ENCODE assay signal across 26 cellular contexts in the genomic region with DNA sequence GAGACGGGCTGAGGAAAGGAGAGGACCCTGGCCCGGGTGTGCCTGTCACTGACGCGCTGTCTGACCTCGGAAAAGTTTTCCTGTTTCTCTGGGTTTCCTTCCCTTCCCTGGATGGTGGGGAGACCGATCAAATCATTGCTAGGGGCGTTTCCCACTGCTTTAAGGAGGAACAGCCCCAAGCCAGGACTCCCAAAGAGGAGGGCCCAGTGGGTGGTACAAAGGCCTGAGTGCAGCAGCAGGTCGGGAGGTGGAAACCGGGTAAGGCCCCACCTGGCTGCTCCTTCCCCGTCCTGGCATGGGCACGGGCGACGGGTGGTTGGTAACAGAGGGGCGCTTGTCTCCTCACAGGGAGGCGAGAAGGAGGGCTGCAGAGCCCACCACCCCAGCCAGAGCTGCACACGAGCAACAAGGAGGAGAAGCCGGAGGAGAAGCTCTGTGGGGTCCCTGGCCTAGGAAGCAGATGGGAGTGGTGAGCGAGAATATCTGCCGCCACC. TPM values are rescaled to one million over a fixed set of nuclear protein-coding genes. Genes with fewer than 3 reads are reported as not detected.
A peak's percentile ranks its signal among the peaks of the same experiment; 100 is the strongest.
DNase-seq lines count a peak whose midpoint lies in the region; ATAC-seq and TF ChIP-seq lines count a peak whose summit lies in the region.
"Had no signal": no experiment of that assay in that cellular context is flagged by ENCODE, and none has a peak within 500 bp of the region (broad histone marks: within the 10 kb centered on the region; RNA-seq: fewer than 3 reads in every experiment).

No MANE protein-coding gene starts in this region.

- H2AFZ ChIP-seq in neuronal stem cell (ENCODE audit: low read length) (peak overlapping the region; percentile 81), PC-3 (ENCODE audit: low read length) (no peak overlapping the region)

- WGBS in neuronal stem cell (ENCODE audit: extremely low coverage in 2 of 2, insufficient read length in 2 of 2, insufficient replicate concordance in 1 of 2), 2 donors = no CpG with 5 or more reads among the region's 19 CpGs
- WGBS in transverse colon (ENCODE audit: low coverage in 1 of 2), 2 donors = 84% methylated on average over 19 of the region's 19 CpGs; no CpG with 5 or more reads in 1 of the 2 donors

- intact Hi-C loops in left ventricle myocardium inferior (cut with micrococcal nuclease) = no loop called here
- intact Hi-C loops in tibial artery (cut with DNase I; ENCODE audit: low total_unique reads) = no loop called here
- intact Hi-C loops in transverse colon (cut with DNase I; ENCODE audit: low total_unique reads) = no loop called here
- intact Hi-C loops in PC-3 (cut with micrococcal nuclease) = no loop called here

- no peaks in the 10 kb centered on the region for H3K9me3 ChIP-seq in left ventricle myocardium inferior (replicated peaks)
- peaks cover 2% of the 10 kb centered on the region in 2 donors for H3K9me3 ChIP-seq in neuronal stem cell (replicated peaks in 1 of 2; ENCODE audit: control insufficient read depth in 2 of 2, insufficient read depth in 1 of 2, low read depth in 1 of 2, low read length in 2 of 2)
- H3K9me3 ChIP-seq in tibial artery = no peaks in the 10 kb centered on the region
- no peaks in the 10 kb centered on the region for H3K9me3 ChIP-seq in transverse colon
- no peaks in the 10 kb centered on the region for H3K9me3 ChIP-seq in PC-3 (ENCODE audit: low read length)
- H3K9me3 ChIP-seq: thoracic aorta had no signal

- H3K27me3 ChIP-seq in left ventricle myocardium inferior (ENCODE audit: low read depth) (no peaks in the 10 kb centered on the region), neuronal stem cell (ENCODE audit: control insufficient read depth in 3 of 3, insufficient read depth in 3 of 3, low read depth in 1 of 3, low read length in 3 of 3) (peaks cover 0 to 9% (median 0%) of the 10 kb centered on the region in 3 experiments), tibial artery (no peaks in the 10 kb centered on the region), transverse colon (no peaks in the 10 kb centered on the region), PC-3 (ENCODE audit: low read length) (no peaks in the 10 kb centered on the region)

- H2BK120ac ChIP-seq in neuronal stem cell (ENCODE audit: low read depth, low read length) = peak overlapping the region; percentile 64

- no TSS peak for BruUV-seq in PC-3 (replicated peaks; lab: Mats Ljungman, UMichigan)

- H3K9ac ChIP-seq in neuronal stem cell (ENCODE audit: low read depth, low read length, poor library complexity) (no peak overlapping the region), PC-3 (ENCODE audit: low read length) (no peak overlapping the region)

- no peak overlapping the region for H3K23ac ChIP-seq in neuronal stem cell (ENCODE audit: low read depth, low read length, poor library complexity)

- no peak for ATAC-seq in PC-3
- ATAC-seq: T-cell had no signal

- CTCF ChIA-PET in PC-3 (lab: Charles Lee) = no interaction called here

- peak overlapping the region; percentile 82 for H3K18ac ChIP-seq in neuronal stem cell (ENCODE audit: low read length)

- no peak overlapping the region for H3K4ac ChIP-seq in neuronal stem cell (ENCODE audit: low read length)

- H3K4me3 ChIP-seq in coronary artery = peak overlapping the region; percentile 56
- H3K4me3 ChIP-seq in left ventricle myocardium inferior = peak overlapping the region; percentile 70
- H3K4me3 ChIP-seq in neuronal stem cell (ENCODE audit: low read length in 2 of 2) = no peak overlapping the region
- H3K4me3 ChIP-seq in tibial artery = peak overlapping the region; percentile 28 to 47
- H3K4me3 ChIP-seq in transverse colon = no peak overlapping the region
- no peak overlapping the region for H3K4me3 ChIP-seq in PC-3 (ENCODE audit: low read length)

- no peak overlapping the region for H3K4me2 ChIP-seq in neuronal stem cell (ENCODE audit: insufficient read depth, low read length, poor library complexity, severe bottlenecking)
- no peak overlapping the region for H3K4me2 ChIP-seq in PC-3 (ENCODE audit: low read length)

- DNase-seq in coronary artery (ENCODE audit: low spot score) (no peak), left ventricle myocardium inferior (no peak), neuronal stem cell (ENCODE audit: low spot score) (no peak), tibial artery (no peak), NCI-H1417 (lab: John Stamatoyannopoulos, UW) (no peak), transverse colon (no peak), PC-3 (no peak)
- no peak for DNase-seq in activated CD8-positive, alpha-beta memory T cell treated with anti-CD3 and anti-CD28 coated beads for 24 hours
- DNase-seq: activated CD4-positive, alpha-beta T cell treated with anti-CD3 and anti-CD28 coated beads for 1 hour; activated naive CD4-positive, alpha-beta T cell; activated T-cell treated with anti-CD3 and anti-CD28 coated beads, Interleukin-2, amount 50 U/mL, for 24 hours; amniotic stem cell; CD4-positive, alpha-beta memory T cell; central memory CD4-positive, alpha-beta T cell; dorsolateral prefrontal cortex; foreskin fibroblast; GOT3; hippocampal formation; mammary epithelial cell; NCI-H1436; NCI-H2171; NCI-H526 treated with DMSO at 0.1 percent for 48 hours; T-cell had no signal

- TF ChIP-seq CTCF in coronary artery (IDR thresholded peaks at IDR 0.05) (no peak), left ventricle myocardium inferior (IDR thresholded peaks at IDR 0.05; ENCODE audit: borderline replicate concordance) (no peak), tibial artery (IDR thresholded peaks at IDR 0.05) (no peak), transverse colon (IDR thresholded peaks at IDR 0.05) (no peak), PC-3 (conservative IDR thresholded peaks at IDR 0.05; ENCODE audit: low read depth, low read length) (no peak)

- POLR2A ChIA-PET in PC-3 (lab: Charles Lee; ENCODE audit: unreplicated experiment) = no interaction called here

- H2BK12ac ChIP-seq in neuronal stem cell (ENCODE audit: low read length) = peak overlapping the region; percentile 14

- no peak for TF ChIP-seq POLR2A in transverse colon (IDR thresholded peaks at IDR 0.05)

- no peak for TF ChIP-seq EP300 in transverse colon (IDR thresholded peaks at IDR 0.05; ENCODE audit: low read depth)

- H3K36me3 ChIP-seq in left ventricle myocardium inferior (no peaks in the 10 kb centered on the region), neuronal stem cell (replicated peaks in 1 of 2; ENCODE audit: control insufficient read depth in 2 of 2, insufficient read depth in 2 of 2, low read length in 2 of 2) (no peaks in the 10 kb centered on the region), tibial artery (no peaks in the 10 kb centered on the region), transverse colon (no peaks in the 10 kb centered on the region), PC-3 (ENCODE audit: low read depth, low read length) (no peaks in the 10 kb centered on the region)
- H3K36me3 ChIP-seq: thoracic aorta had no signal

- H3K27ac ChIP-seq in coronary artery (peak overlapping the region; percentile 64 to 83), left ventricle myocardium inferior (replicated peaks) (peak overlapping the region; percentile 94), neuronal stem cell (replicated peaks; ENCODE audit: low read length) (no peak overlapping the region), tibial artery (peak overlapping the region; percentile 74 to 75), transverse colon (no peak overlapping the region), PC-3 (ENCODE audit: low read length) (no peak overlapping the region)
- H3K27ac ChIP-seq: epithelial cell of prostate, HL-60, thoracic aorta had no signal

- no peak overlapping the region for H2BK5ac ChIP-seq in neuronal stem cell (ENCODE audit: low read length)

- no peaks in the 10 kb centered on the region for H3K79me2 ChIP-seq in PC-3 (ENCODE audit: low read length)

- H3K14ac ChIP-seq in neuronal stem cell (ENCODE audit: low read length) = no peak overlapping the region

- H4K20me1 ChIP-seq in PC-3 (ENCODE audit: low read length) = no peaks in the 10 kb centered on the region

- H3K9me2 ChIP-seq in PC-3 (replicated peaks; ENCODE audit: low read length) = no peaks in the 10 kb centered on the region

- H4K8ac ChIP-seq in neuronal stem cell (ENCODE audit: low read depth, low read length) = no peak overlapping the region

- peak overlapping the region; percentile 76 for H2AK5ac ChIP-seq in neuronal stem cell (ENCODE audit: low read depth, low read length)

- peak overlapping the region; percentile 78 for H2BK15ac ChIP-seq in neuronal stem cell (ENCODE audit: low read length)

- in situ Hi-C loops in transverse colon (cut with MboI; ENCODE audit: low pct_ligation_motif_present in 1 of 4, low pct_unique_long_range_greater_than_20kb in 1 of 4, low sequenced_read_pairs in 3 of 4) = no loop called here

- H4K91ac ChIP-seq in neuronal stem cell (ENCODE audit: low read depth, low read length, poor library complexity) = no peak overlapping the region

- peaks cover 55% of the 10 kb centered on the region for H3K4me1 ChIP-seq in left ventricle myocardium inferior
- peaks cover 7 to 8% of the 10 kb centered on the region in 2 donors for H3K4me1 ChIP-seq in neuronal stem cell (ENCODE audit: control insufficient read depth in 2 of 2, insufficient read depth in 1 of 2, low read depth in 1 of 2, low read length in 2 of 2)
- H3K4me1 ChIP-seq in tibial artery = peaks cover 0 to 42% (median 25%) of the 10 kb centered on the region in 4 donors
- H3K4me1 ChIP-seq in transverse colon = no peaks in the 10 kb centered on the region
- H3K4me1 ChIP-seq in PC-3 (ENCODE audit: insufficient read depth, low read length) = no peaks in the 10 kb centered on the region

- no peaks in the 10 kb centered on the region for H3F3A ChIP-seq in PC-3 (ENCODE audit: low read length, unreplicated experiment)

- no peaks in the 10 kb centered on the region for H3K79me1 ChIP-seq in neuronal stem cell (ENCODE audit: low read depth, low read length)

RNA-seq across cellular contexts. Expression of a gene that starts 2.2 kb away (rescaled TPM):
- 445 TPM for total RNA-seq in left ventricle myocardium inferior
- polyA plus RNA-seq in neuronal stem cell (2013, experiment 1 of 2) = 0.04 TPM
- polyA plus RNA-seq in neuronal stem cell (2013, experiment 2 of 2) = 0.04 TPM
- under 1 TPM in 2 of 4 donors, not detected in 2; 0.32 to 0.68 TPM for total RNA-seq in transverse colon
- total RNA-seq in PC-3 (2014; rRNA removed) = not detected in 2 replicates
- total RNA-seq: CD4-positive, alpha-beta memory T cell had no signal
- polyA plus RNA-seq: CD4-positive, alpha-beta memory T cell; mammary epithelial cell had no signal

RNA-seq across cellular contexts. Expression of a gene that starts 33.1 kb away (rescaled TPM):
- total RNA-seq in left ventricle myocardium inferior = 2.6 TPM
- 18.5 TPM for polyA plus RNA-seq in neuronal stem cell (2013, experiment 1 of 2)
- 20.5 TPM for polyA plus RNA-seq in neuronal stem cell (2013, experiment 2 of 2)
- total RNA-seq in transverse colon = 1 to 10 TPM; 4.6 to 8.4 (median 6.3) TPM
- total RNA-seq in PC-3 (2014; rRNA removed) = 35.7 and 38.1 TPM in 2 replicates

Comparison
In these comparisons a context has a peak if more than half of its experiments do, and no peak if none do; other contexts are left out.
1. H3K27ac ChIP-seq: peak in coronary artery (2 of 2), left ventricle myocardium inferior (single experiment) and tibial artery (2 of 2); none in neuronal stem cell (single experiment), transverse colon (0 of 4) and PC-3 (single experiment).
2. H3K4me3 ChIP-seq: peak in coronary artery (single experiment), left ventricle myocardium inferior (single experiment) and tibial artery (2 of 2); none in neuronal stem cell (0 of 2), transverse colon (0 of 4) and PC-3 (single experiment).
3. RNA of a gene that starts 2.2 kb away (total RNA-seq): 445 TPM in left ventricle myocardium inferior (single experiment); 0.32 to 0.68 TPM in transverse colon and not detected in PC-3; every median in the first group is over 100 times any median in the second.